1 cellular context compared by ENCODE assay signal in the genomic region with DNA sequence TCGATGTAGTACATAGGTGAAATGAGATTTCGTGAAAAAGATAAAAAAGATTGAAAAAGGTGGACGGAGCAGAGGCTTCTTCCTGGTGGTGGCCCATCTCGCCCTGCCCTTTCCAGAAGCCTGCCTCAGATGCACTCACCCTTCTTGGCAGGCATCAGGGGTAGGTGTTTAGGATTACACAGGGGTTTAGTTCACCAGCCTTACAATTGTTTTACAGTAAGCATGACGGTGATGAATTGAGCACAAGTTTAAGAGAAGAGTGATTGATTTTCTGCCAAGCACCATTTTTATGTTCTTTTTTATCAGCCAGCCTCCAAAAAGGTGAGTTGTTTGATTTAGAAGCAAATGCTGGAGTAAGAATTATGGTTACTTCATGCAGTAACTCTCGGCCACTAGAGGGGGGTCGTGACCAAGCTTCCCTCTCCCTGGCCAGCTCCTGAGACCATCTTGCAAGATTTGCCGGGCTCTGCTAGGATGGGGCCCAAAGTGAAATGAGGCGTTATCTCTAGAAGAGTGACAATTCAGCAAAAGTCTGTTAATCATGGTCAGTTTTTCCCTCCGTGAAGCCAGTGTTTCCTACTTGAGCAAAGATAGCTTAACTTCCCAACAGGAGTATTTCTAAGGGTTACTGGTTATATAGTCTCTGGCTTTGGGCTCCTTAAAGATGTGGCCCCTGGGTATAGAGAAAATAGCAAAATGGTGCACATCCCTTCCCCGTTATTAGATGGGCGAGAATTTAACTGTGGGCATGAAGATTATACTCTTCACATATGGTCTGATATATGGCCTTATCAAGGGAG.
TF ChIP-seq lines count a peak whose summit lies in the region.

No MANE protein-coding gene starts in this region.

TF ChIP-seq in GM23338, 12 proteins besides CTCF, POLR2A, EP300 and RAD21 (continued from another document):
- TF ChIP-seq, protein P1, sequence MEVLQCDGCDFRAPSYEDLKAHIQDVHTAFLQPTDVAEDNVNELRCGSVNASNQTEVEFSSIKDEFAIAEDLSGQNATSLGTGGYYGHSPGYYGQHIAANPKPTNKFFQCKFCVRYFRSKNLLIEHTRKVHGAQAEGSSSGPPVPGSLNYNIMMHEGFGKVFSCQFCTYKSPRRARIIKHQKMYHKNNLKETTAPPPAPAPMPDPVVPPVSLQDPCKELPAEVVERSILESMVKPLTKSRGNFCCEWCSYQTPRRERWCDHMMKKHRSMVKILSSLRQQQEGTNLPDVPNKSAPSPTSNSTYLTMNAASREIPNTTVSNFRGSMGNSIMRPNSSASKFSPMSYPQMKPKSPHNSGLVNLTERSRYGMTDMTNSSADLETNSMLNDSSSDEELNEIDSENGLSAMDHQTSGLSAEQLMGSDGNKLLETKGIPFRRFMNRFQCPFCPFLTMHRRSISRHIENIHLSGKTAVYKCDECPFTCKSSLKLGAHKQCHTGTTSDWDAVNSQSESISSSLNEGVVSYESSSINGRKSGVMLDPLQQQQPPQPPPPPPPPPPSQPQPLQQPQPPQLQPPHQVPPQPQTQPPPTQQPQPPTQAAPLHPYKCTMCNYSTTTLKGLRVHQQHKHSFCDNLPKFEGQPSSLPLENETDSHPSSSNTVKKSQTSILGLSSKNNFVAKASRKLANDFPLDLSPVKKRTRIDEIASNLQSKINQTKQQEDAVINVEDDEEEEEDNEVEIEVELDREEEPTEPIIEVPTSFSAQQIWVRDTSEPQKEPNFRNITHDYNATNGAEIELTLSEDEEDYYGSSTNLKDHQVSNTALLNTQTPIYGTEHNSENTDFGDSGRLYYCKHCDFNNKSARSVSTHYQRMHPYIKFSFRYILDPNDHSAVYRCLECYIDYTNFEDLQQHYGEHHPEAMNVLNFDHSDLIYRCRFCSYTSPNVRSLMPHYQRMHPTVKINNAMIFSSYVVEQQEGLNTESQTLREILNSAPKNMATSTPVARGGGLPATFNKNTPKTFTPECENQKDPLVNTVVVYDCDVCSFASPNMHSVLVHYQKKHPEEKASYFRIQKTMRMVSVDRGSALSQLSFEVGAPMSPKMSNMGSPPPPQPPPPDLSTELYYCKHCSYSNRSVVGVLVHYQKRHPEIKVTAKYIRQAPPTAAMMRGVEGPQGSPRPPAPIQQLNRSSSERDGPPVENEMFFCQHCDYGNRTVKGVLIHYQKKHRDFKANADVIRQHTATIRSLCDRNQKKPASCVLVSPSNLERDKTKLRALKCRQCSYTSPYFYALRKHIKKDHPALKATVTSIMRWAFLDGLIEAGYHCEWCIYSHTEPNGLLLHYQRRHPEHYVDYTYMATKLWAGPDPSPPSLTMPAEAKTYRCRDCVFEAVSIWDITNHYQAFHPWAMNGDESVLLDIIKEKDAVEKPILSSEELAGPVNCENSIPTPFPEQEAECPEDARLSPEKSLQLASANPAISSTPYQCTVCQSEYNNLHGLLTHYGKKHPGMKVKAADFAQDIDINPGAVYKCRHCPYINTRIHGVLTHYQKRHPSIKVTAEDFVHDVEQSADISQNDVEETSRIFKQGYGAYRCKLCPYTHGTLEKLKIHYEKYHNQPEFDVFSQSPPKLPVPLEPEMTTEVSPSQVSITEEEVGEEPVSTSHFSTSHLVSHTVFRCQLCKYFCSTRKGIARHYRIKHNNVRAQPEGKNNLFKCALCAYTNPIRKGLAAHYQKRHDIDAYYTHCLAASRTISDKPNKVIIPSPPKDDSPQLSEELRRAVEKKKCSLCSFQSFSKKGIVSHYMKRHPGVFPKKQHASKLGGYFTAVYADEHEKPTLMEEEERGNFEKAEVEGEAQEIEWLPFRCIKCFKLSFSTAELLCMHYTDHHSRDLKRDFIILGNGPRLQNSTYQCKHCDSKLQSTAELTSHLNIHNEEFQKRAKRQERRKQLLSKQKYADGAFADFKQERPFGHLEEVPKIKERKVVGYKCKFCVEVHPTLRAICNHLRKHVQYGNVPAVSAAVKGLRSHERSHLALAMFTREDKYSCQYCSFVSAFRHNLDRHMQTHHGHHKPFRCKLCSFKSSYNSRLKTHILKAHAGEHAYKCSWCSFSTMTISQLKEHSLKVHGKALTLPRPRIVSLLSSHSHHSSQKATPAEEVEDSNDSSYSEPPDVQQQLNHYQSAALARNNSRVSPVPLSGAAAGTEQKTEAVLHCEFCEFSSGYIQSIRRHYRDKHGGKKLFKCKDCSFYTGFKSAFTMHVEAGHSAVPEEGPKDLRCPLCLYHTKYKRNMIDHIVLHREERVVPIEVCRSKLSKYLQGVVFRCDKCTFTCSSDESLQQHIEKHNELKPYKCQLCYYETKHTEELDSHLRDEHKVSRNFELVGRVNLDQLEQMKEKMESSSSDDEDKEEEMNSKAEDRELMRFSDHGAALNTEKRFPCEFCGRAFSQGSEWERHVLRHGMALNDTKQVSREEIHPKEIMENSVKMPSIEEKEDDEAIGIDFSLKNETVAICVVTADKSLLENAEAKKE (CRISPR knock-in tag; IDR thresholded peaks at IDR 0.05), result no peak
- TF ChIP-seq JUNB (IDR thresholded peaks at IDR 0.05; ENCODE audit: unreplicated experiment), result no peak
